ENCODE assay signal across 15 cellular contexts in the genomic region with DNA sequence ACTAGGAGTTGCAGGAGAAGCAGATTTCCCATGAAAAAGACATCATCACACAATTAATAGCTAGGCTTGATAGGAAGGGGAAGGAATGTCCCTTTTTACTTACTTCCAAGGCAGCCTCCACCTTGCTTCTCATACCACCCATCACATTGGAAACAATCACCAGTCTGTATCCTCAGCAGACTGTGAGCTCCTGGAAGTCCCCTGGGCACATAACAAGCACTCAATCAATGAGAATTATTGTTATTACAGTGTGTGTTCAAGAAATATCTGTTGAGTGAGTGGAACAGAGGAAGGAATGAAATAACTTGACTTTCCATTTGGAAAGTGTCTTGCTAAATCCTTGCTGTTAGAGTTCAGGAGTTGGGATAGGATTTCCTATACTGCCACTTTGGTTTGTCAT. TPM values are rescaled to one million over a fixed set of nuclear protein-coding genes. Genes with fewer than 3 reads are reported as not detected.
A peak's percentile ranks its signal among the peaks of the same experiment; 100 is the strongest.
DNase-seq lines count a peak whose midpoint lies in the region; ATAC-seq and TF ChIP-seq lines count a peak whose summit lies in the region.
"Had no signal": no experiment of that assay in that cellular context is flagged by ENCODE, and none has a peak within 500 bp of the region (broad histone marks: within the 10 kb centered on the region; RNA-seq: fewer than 3 reads in every experiment).

No MANE protein-coding gene starts in this region.

- intact Hi-C loops in natural killer cell (cut with micrococcal nuclease) = no loop called here

- no peaks in the 10 kb centered on the region for H3K9me3 Mint-ChIP-seq in natural killer cell
- H3K9me3 Mint-ChIP-seq: CD14-positive monocyte; dendritic cell treated with granulocyte-macrophage colony-stimulating factor and Interleukin-4, amounts not matched to agents 40 ng/mL and 50 ng/mL, for 4 days had no signal

- no peak overlapping the region for H3K4me3 Mint-ChIP-seq in natural killer cell
- H3K4me3 Mint-ChIP-seq: CD14-positive monocyte; dendritic cell treated with granulocyte-macrophage colony-stimulating factor and Interleukin-4, amounts not matched to agents 40 ng/mL and 50 ng/mL, for 4 days had no signal

- peak in 1 of 3 donors; percentile 39 for ATAC-seq in natural killer cell
- ATAC-seq in GM19395 (IDR thresholded peaks at IDR 0.05; ENCODE audit: unreplicated experiment) = no peak

- DNase-seq in COLO829 (ENCODE audit: low spot score) (peak; percentile 70), SK-MEL-5 (ENCODE audit: low read depth, low spot score) (peak; percentile 87), natural killer cell (no peak), inferior parietal cortex (ENCODE audit: extremely low spot score) (no peak)
- no peak for DNase-seq in NK-92 treated with Interleukin-12 subunit alpha and Interleukin-12 subunit beta, amount 100 ng/mL, for 24 hours (lab: John Stamatoyannopoulos, UW)
- DNase-seq: activated CD8-positive, alpha-beta memory T cell treated with anti-CD3 and anti-CD28 coated beads for 24 hours; activated effector memory CD4-positive, alpha-beta T cell treated with anti-CD3 and anti-CD28 coated beads, Interleukin-2, amount 50 U/mL, for 16 hours; glutamatergic neuron; HCEC 1CT; kidney had no signal

- H3K4me3 ChIP-seq in GM08714 (ENCODE audit: low read length) = peak overlapping the region; percentile 18; the same call in 1 of the 2 replicates
- H3K4me3 ChIP-seq: SJCRH30 had no signal

- H3K4me1 Mint-ChIP-seq in natural killer cell = peaks cover 37 to 39% of the 10 kb centered on the region in 2 donors

- H3K27ac Mint-ChIP-seq in natural killer cell = peak overlapping the region; percentile 39 to 58
- H3K27ac Mint-ChIP-seq: CD14-positive monocyte; dendritic cell treated with granulocyte-macrophage colony-stimulating factor and Interleukin-4, amounts not matched to agents 40 ng/mL and 50 ng/mL, for 4 days had no signal

- no peaks in the 10 kb centered on the region for H3K36me3 Mint-ChIP-seq in natural killer cell
- H3K36me3 Mint-ChIP-seq: CD14-positive monocyte had no signal

- no peaks in the 10 kb centered on the region for H3K27me3 Mint-ChIP-seq in natural killer cell (ENCODE audit: low read depth in 2 of 2)

- no peak for TF ChIP-seq CTCF in natural killer cell (IDR thresholded peaks at IDR 0.05)

- in situ Hi-C loops in SK-MEL-5 (cut with HindIII; ENCODE audit: low pct_unique_long_range_greater_than_20kb, low sequenced_read_pairs) = no loop called here

RNA-seq across cellular contexts. Expression of gene HIVEP3, which starts 36.2 kb away (rescaled TPM):
- total RNA-seq in SK-MEL-5 (2014; rRNA removed; shearing (Covaris generic)) = 0.11 and 0.32 TPM in 2 replicates
- 2.2 and 3.3 TPM in 2 replicates for polyA plus RNA-seq in SK-MEL-5 (2015; cell fraction: cytosol; rRNA removed)
- 0.77 and 1.8 TPM in 2 replicates for polyA plus RNA-seq in SK-MEL-5 (2015; cell fraction: nucleus; rRNA removed)
- total RNA-seq in natural killer cell = 10 to 100 TPM; 26.2 to 35.2 (median 29.8) TPM

Comparison
In these comparisons a context has a peak if more than half of its experiments do, and no peak if none do; other contexts are left out.
1. DNase-seq: peak in COLO829 (single experiment) and SK-MEL-5 (single experiment); none in natural killer cell (single experiment), NK-92 treated with Interleukin-12 subunit alpha and Interleukin-12 subunit beta, amount 100 ng/mL, for 24 hours (single experiment) and inferior parietal cortex (single experiment).
2. RNA of gene HIVEP3, which starts 36.2 kb away (total RNA-seq): 26.2 to 35.2 TPM in natural killer cell; 0.11 to 0.32 TPM in SK-MEL-5; every median in the first group is over 10 times any median in the second.